In the genomic region with DNA sequence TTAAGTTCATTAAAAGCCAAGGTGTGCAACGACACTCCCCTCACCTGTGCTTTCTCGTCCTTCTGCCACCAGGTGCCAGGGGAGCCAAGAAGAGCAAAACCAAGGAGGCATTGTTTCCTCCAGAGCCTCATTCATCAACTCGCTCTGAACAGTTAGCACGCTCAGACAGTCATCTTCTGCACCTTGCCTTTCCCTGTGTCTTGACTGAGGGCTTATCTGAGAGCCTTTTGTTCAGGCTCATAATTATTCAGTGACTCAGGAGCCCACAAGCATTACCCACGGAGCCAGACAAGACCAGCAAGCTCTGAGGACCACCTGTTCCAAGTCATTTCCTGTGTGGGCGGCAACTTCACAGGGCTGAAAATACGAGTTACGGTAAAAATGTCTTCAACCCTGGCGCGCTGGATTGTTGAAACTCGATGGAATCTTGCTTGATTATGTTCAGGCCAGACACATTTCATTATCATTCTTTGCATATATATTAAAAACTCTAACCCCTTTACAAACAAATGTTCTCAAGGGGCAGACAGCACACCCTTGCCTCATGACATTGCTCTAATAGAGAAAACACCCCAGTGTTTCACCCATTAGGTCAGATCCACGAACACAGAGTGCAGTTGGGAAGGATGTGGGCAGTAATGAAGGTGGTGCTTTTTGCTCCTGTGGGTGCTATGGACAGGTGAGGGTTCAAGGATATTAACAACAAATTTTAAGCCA, we compare ENCODE assay signal across 8 cellular contexts.
DNase-seq lines count a peak whose midpoint lies in the region; ATAC-seq, FAIRE-seq and TF ChIP-seq lines count a peak whose summit lies in the region.

No MANE protein-coding gene starts in this region.

- H3K27me3 Mint-ChIP-seq in activated B cell treated with CpG ODN at 0.5 μM for 24 hours (peaks cover 2% of the 10 kb centered on the region), chondrocyte (ENCODE audit: low read depth) (no peaks in the 10 kb centered on the region)

- POLR2A ChIA-PET in activated B cell treated with CpG ODN at 0.5 μM for 24 hours (lab: Charles Lee): interaction anchor here (0.6 to 0.9 kb wide), 2 partner anchors 10 to 88 kb away, joined by 3 to 8 read pairs; no protein-coding TSS in a partner anchor

- H3K9me3 Mint-ChIP-seq in activated B cell treated with CpG ODN at 0.5 μM for 24 hours: no peaks in the 10 kb centered on the region
- H3K9me3 Mint-ChIP-seq in chondrocyte (ENCODE audit: low read depth): no peaks in the 10 kb centered on the region

- TF ChIP-seq CTCF in activated B cell treated with CpG ODN at 0.5 μM for 24 hours (IDR thresholded peaks at IDR 0.05) (no peak), chondrocyte (IDR thresholded peaks at IDR 0.05) (no peak)

- H3K36me3 Mint-ChIP-seq in activated B cell treated with CpG ODN at 0.5 μM for 24 hours (ENCODE audit: low read depth) (no peaks in the 10 kb centered on the region), chondrocyte (ENCODE audit: low read depth) (no peaks in the 10 kb centered on the region)

- no peak for TF ChIP-seq POLR2A in H54 (IDR thresholded peaks at IDR 0.05; ENCODE audit: low read depth, low read length)

- DNase-seq in H54 (ENCODE audit: insufficient read length, low spot score) (peak; percentile 80), activated B cell treated with CpG ODN at 0.5 μM for 24 hours (no peak), chondrocyte (ENCODE audit: low spot score) (no peak), C1 segment of cervical spinal cord (lab: John Stamatoyannopoulos, UW) (no peak), epidermal melanocyte (ENCODE audit: insufficient read length, low spot score) (no peak)
- peak; percentile 55 to 68 (median 63) for DNase-seq in stimulated activated CD4-positive, alpha-beta T cell treated with anti-CD3 and anti-CD28 coated beads, TNF-alpha, amount 100 ng/mL, for 24 hours (ENCODE audit: low read depth in 3 of 3)

- CTCF ChIA-PET in activated B cell treated with CpG ODN at 0.5 μM for 24 hours (lab: Charles Lee): no interaction called here

- peak; percentile 88 for ATAC-seq in activated B cell treated with CpG ODN at 0.5 μM for 24 hours (ENCODE audit: low read depth)
- ATAC-seq in GM21447 (IDR thresholded peaks at IDR 0.05; ENCODE audit: unreplicated experiment): no peak
- ATAC-seq in HG03045 (IDR thresholded peaks at IDR 0.05; ENCODE audit: unreplicated experiment): no peak

- H3K4me3 Mint-ChIP-seq in activated B cell treated with CpG ODN at 0.5 μM for 24 hours (peak overlapping the region; percentile 62), chondrocyte (ENCODE audit: unreplicated experiment) (no peak overlapping the region)

- H3K27ac Mint-ChIP-seq in activated B cell treated with CpG ODN at 0.5 μM for 24 hours (no peak overlapping the region), chondrocyte (ENCODE audit: unreplicated experiment) (peak overlapping the region; percentile 12)

- intact Hi-C loops in activated B cell treated with CpG ODN at 0.5 μM for 24 hours (cut with micrococcal nuclease): loop anchor here (5.0 kb wide), 1 partner anchor 68 kb away; no protein-coding TSS in a partner anchor

- peaks cover 13% of the 10 kb centered on the region for H3K4me1 Mint-ChIP-seq in activated B cell treated with CpG ODN at 0.5 μM for 24 hours
- H3K4me1 Mint-ChIP-seq in chondrocyte (ENCODE audit: low read depth): peaks cover 41% of the 10 kb centered on the region

- peak; percentile 71 for FAIRE-seq in H54 (lab: Jason Lieb, UNC)

Comparison
In these comparisons a context has a peak if more than half of its experiments do, and no peak if none do; other contexts are left out.
1. DNase-seq: peak in H54 (single experiment) and stimulated activated CD4-positive, alpha-beta T cell treated with anti-CD3 and anti-CD28 coated beads, TNF-alpha, amount 100 ng/mL, for 24 hours (3 of 3); none in activated B cell treated with CpG ODN at 0.5 μM for 24 hours (single experiment), chondrocyte (single experiment), C1 segment of cervical spinal cord (0 of 14) and epidermal melanocyte (single experiment).